ENCODE assay signal across 1 cellular context in genomic region chr6:49555951-49556350, GRCh38.
TF ChIP-seq lines count a peak whose summit lies in the region.

No MANE protein-coding gene starts in this region.

TF ChIP-seq in K562, 482 proteins besides CTCF, POLR2A, EP300 and RAD21:
- TF ChIP-seq ZNF766 (CRISPR knock-in tag; conservative IDR thresholded peaks at IDR 0.05) (0 out of 2 replicates have a peak, but pooled peaks have one; percentile 27), ZNF780A (CRISPR knock-in tag; IDR thresholded peaks at IDR 0.05) (no peak), KHSRP (IDR thresholded peaks at IDR 0.05) (0 out of 2 replicates have a peak, but pooled peaks have one; percentile 16), SMARCA5 (IDR thresholded peaks at IDR 0.05) (0 out of 2 replicates have a peak, but pooled peaks have one; percentile 32)
